ENCODE assay signal across 8 cellular contexts in genomic region chr7:135079068-135079467, GRCh38.
"Had no signal": no experiment of that assay in that cellular context is flagged by ENCODE, and none has a peak within 500 bp of the region (broad histone marks: within the 10 kb centered on the region; RNA-seq: fewer than 3 reads in every experiment).

No MANE protein-coding gene starts in this region.

- FAIRE-seq: HepG2, HTR-8/SVneo had no signal

- ATAC-seq: HepG2 had no signal

- DNase-seq: IMR-90, Karpas-422, KBM-7, KG1 had no signal

- H3K27ac ChIP-seq: HL-60, KMS-11 had no signal

- H3K4me2 ChIP-seq: KMS-11 had no signal

- H3K9ac ChIP-seq: KMS-11 had no signal
